In the genomic region with DNA sequence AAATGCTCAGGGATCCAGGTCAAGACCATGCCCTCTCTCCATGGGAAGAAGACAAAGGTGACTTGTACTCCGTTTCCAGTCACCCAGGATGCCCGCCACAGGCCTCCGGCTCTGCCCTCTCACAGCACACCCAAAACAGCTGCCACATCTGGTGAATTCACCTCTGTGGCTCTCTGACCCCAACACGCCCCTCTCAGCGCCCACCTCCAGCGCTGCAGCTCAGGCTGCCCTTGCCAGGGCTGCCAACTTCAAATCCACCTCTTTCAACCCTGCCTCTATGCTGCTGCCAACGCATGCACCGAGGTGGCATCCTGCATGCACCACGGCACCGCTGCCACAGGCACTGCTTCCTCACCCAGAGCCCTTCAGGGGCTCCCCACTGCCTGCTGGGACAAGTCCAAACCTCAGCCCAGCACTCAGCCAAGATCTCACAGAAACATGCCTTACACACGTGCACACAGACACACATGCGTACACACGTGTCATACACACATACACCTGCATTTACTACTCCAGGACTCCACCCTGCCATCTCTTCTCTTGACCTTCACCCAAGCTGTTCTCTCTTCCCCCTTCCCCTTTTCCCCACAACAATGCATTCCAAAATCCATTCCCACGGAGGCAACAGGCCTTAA, we compare ENCODE assay signal across 1 cellular context.
TF ChIP-seq lines count a peak whose summit lies in the region.

No MANE protein-coding gene starts in this region.

TF ChIP-seq in HepG2, 621 proteins besides CTCF, POLR2A, EP300 and RAD21:
- TF ChIP-seq MTF2 (CRISPR knock-in tag; IDR thresholded peaks at IDR 0.05; ENCODE audit: borderline replicate concordance) (no peak), MNT (IDR thresholded peaks at IDR 0.05) (peak; percentile 95), ZC3H4 (CRISPR knock-in tag; IDR thresholded peaks at IDR 0.05; ENCODE audit: borderline replicate concordance) (no peak), USF2 (IDR thresholded peaks at IDR 0.05; ENCODE audit: low read depth, low read length) (0 out of 2 replicates have a peak, but pooled peaks have one; percentile 2), USF2 (CRISPR knock-in tag; IDR thresholded peaks at IDR 0.05; ENCODE audit: borderline replicate concordance) (no peak)
